8 cellular contexts compared by ENCODE assay signal in genomic region chr22:38202437-38203089, GRCh38. TPM values are rescaled to one million over a fixed set of nuclear protein-coding genes. Genes with fewer than 3 reads are reported as not detected.
DNase-seq lines count a peak whose midpoint lies in the region; TF ChIP-seq lines count a peak whose summit lies in the region.

No MANE protein-coding gene starts in this region.

- H3K9me3 ChIP-seq in DOHH2 (ENCODE audit: control insufficient read depth, insufficient read depth, low read length) (no peaks in the 10 kb centered on the region), endodermal cell (ENCODE audit: control insufficient read depth, low read length) (no peaks in the 10 kb centered on the region)

- DNase-seq in GOT3 (lab: John Stamatoyannopoulos, UW) (peak; percentile 55), NCI-H146 treated with DMSO at 0.1 percent for 48 hours (lab: John Stamatoyannopoulos, UW; ENCODE audit: unreplicated experiment) (peak; percentile 6), endodermal cell (peak; percentile 79), mesothelial cell of epicardium (ENCODE audit: low spot score in 2 of 2, unreplicated experiment in 2 of 2) (peak; percentile 69 to 79), HPDE6-E6E7 (ENCODE audit: extremely low spot score) (no peak)
- DNase-seq in activated CD8-positive, alpha-beta memory T cell treated with anti-CD3 and anti-CD28 coated beads for 24 hours, result peak; percentile 80

- H3K36me3 Mint-ChIP-seq in endodermal cell (ENCODE audit: low read depth) (no peaks in the 10 kb centered on the region), mesothelial cell of epicardium (no peaks in the 10 kb centered on the region)
- H3K36me3 Mint-ChIP-seq in stimulated activated naive CD8-positive, alpha-beta T cell treated with anti-CD3 and anti-CD28 coated beads, Interleukin-15, Interleukin-2, amounts not matched to agents 100 ng/mL and 50 ng/mL, for 24 hours (ENCODE audit: low read depth), result no peaks in the 10 kb centered on the region

- H3K27ac ChIP-seq in DOHH2 (ENCODE audit: low read depth, low read length) (no peak overlapping the region), endodermal cell (ENCODE audit: low read depth, low read length) (peak overlapping the region; percentile 95)

- H3K79me2 ChIP-seq in DOHH2 (ENCODE audit: control insufficient read depth, low read length), result no peaks in the 10 kb centered on the region

- no peaks in the 10 kb centered on the region for H3K9me2 ChIP-seq in DOHH2 (replicated peaks; ENCODE audit: control insufficient read depth, low read length)

- H3K27me3 Mint-ChIP-seq in endodermal cell (ENCODE audit: insufficient read depth) (peaks cover 11% of the 10 kb centered on the region), mesothelial cell of epicardium (ENCODE audit: low read depth) (no peaks in the 10 kb centered on the region)
- H3K27me3 Mint-ChIP-seq in stimulated activated naive CD8-positive, alpha-beta T cell treated with anti-CD3 and anti-CD28 coated beads, Interleukin-15, Interleukin-2, amounts not matched to agents 100 ng/mL and 50 ng/mL, for 24 hours, result no peaks in the 10 kb centered on the region

- H3K4me1 Mint-ChIP-seq in endodermal cell (peaks cover 8% of the 10 kb centered on the region), mesothelial cell of epicardium (peaks cover 1% of the 10 kb centered on the region)
- H3K4me1 Mint-ChIP-seq in stimulated activated naive CD8-positive, alpha-beta T cell treated with anti-CD3 and anti-CD28 coated beads, Interleukin-15, Interleukin-2, amounts not matched to agents 100 ng/mL and 50 ng/mL, for 24 hours (ENCODE audit: low read depth), result peaks cover 46% of the 10 kb centered on the region

- H3K36me3 ChIP-seq in DOHH2 (ENCODE audit: control insufficient read depth, low read length) (no peaks in the 10 kb centered on the region), endodermal cell (ENCODE audit: control insufficient read depth, insufficient read depth, low read length) (no peaks in the 10 kb centered on the region)

- H3K27me3 ChIP-seq in DOHH2 (ENCODE audit: control insufficient read depth, low read length) (peaks cover 4% of the 10 kb centered on the region; the same call in 1 of the 2 replicates), endodermal cell (ENCODE audit: control insufficient read depth, insufficient read depth, low read length, poor library complexity, severe bottlenecking) (peaks cover 6% of the 10 kb centered on the region)

- H3K27ac Mint-ChIP-seq in endodermal cell (peak overlapping the region; percentile 83), mesothelial cell of epicardium (peak overlapping the region; percentile 83)
- H3K27ac Mint-ChIP-seq in stimulated activated naive CD8-positive, alpha-beta T cell treated with anti-CD3 and anti-CD28 coated beads, Interleukin-15, Interleukin-2, amounts not matched to agents 100 ng/mL and 50 ng/mL, for 24 hours, result peak overlapping the region; percentile 77

- H3K4me3 ChIP-seq in DOHH2 (ENCODE audit: low read length), result peak overlapping the region; percentile 77
- H3K4me3 ChIP-seq in endodermal cell (ENCODE audit: low read length), result peak overlapping the region; percentile 80

- no peaks in the 10 kb centered on the region for H3K9me3 Mint-ChIP-seq in endodermal cell
- H3K9me3 Mint-ChIP-seq in mesothelial cell of epicardium, result no peaks in the 10 kb centered on the region
- no peaks in the 10 kb centered on the region for H3K9me3 Mint-ChIP-seq in stimulated activated naive CD8-positive, alpha-beta T cell treated with anti-CD3 and anti-CD28 coated beads, Interleukin-15, Interleukin-2, amounts not matched to agents 100 ng/mL and 50 ng/mL, for 24 hours

- H3K4me3 Mint-ChIP-seq in endodermal cell, result peak overlapping the region; percentile 72
- H3K4me3 Mint-ChIP-seq in mesothelial cell of epicardium, result peak overlapping the region; percentile 82
- H3K4me3 Mint-ChIP-seq in stimulated activated naive CD8-positive, alpha-beta T cell treated with anti-CD3 and anti-CD28 coated beads, Interleukin-15, Interleukin-2, amounts not matched to agents 100 ng/mL and 50 ng/mL, for 24 hours, result peak overlapping the region; percentile 86

- WGBS in endodermal cell (ENCODE audit: insufficient coverage in 1 of 2, insufficient read length in 1 of 2), 2 experiments, result 1% methylated on average over 18 to 74 of the region's 74 CpGs

- H4K20me1 ChIP-seq in DOHH2 (ENCODE audit: control insufficient read depth, insufficient read depth, low read depth, low read length), result peaks cover 9% of the 10 kb centered on the region; the same call in 1 of the 2 replicates

- peak overlapping the region; percentile 93 for H3K9ac ChIP-seq in endodermal cell (ENCODE audit: extremely low read depth, low read length, poor library complexity, severe bottlenecking)

- H3F3A ChIP-seq in DOHH2 (ENCODE audit: control insufficient read depth, insufficient read depth), result peaks cover 4% of the 10 kb centered on the region; the same call in 1 of the 2 replicates

- H3K4me1 ChIP-seq in DOHH2 (ENCODE audit: control insufficient read depth, low read length) (peaks cover 35% of the 10 kb centered on the region), endodermal cell (ENCODE audit: control insufficient read depth, insufficient read depth, low read length) (peaks cover under 1% of the 10 kb centered on the region)

- peak; percentile 34 for TF ChIP-seq CTCF in DOHH2 (IDR thresholded peaks at IDR 0.05; ENCODE audit: low read depth, low read length, poor library complexity, severe bottlenecking)
- peak; percentile 46 for TF ChIP-seq CTCF in endodermal cell (conservative IDR thresholded peaks at IDR 0.05)
- TF ChIP-seq CTCF in mesothelial cell of epicardium (IDR thresholded peaks at IDR 0.05; ENCODE audit: unreplicated experiment), result no peak

- H3K4me2 ChIP-seq in DOHH2 (ENCODE audit: low read length), result peak overlapping the region; percentile 91

RNA-seq across cellular contexts. Expression of gene MAFF, which starts 0.8 kb away (rescaled TPM):
- total RNA-seq in endodermal cell (1 to 10 TPM; 4.7 to 5.5 TPM), mesothelial cell of epicardium (33.4 to 35.3 TPM (median 34.1 TPM) in 3 replicates)
- polyA plus RNA-seq in endodermal cell (2013, experiment 1 of 2), result 6.1 TPM
- 5.5 TPM for polyA plus RNA-seq in endodermal cell (2013, experiment 2 of 2)

RNA-seq across cellular contexts. Expression of gene PLA2G6, which starts 20.9 kb away (rescaled TPM):
- total RNA-seq in endodermal cell (10 to 100 TPM; 60.6 to 60.7 TPM), mesothelial cell of epicardium (88.2 to 91.9 TPM (median 88.6 TPM) in 3 replicates)
- polyA plus RNA-seq in endodermal cell (2013, experiment 1 of 2), result 31.7 TPM
- polyA plus RNA-seq in endodermal cell (2013, experiment 2 of 2), result 25.3 TPM
